23 cellular contexts compared by ENCODE assay signal in genomic region chr1:172601046-172601630, GRCh38. TPM values are rescaled to one million over a fixed set of nuclear protein-coding genes. Genes with fewer than 3 reads are reported as not detected.
A peak's percentile ranks its signal among the peaks of the same experiment; 100 is the strongest.
DNase-seq lines count a peak whose midpoint lies in the region; TF ChIP-seq lines count a peak whose summit lies in the region.
"Had no signal": no experiment of that assay in that cellular context is flagged by ENCODE, and none has a peak within 500 bp of the region (broad histone marks: within the 10 kb centered on the region; RNA-seq: fewer than 3 reads in every experiment).

No MANE protein-coding gene starts in this region.

- peaks cover 0 to 28% of the 10 kb centered on the region in 2 experiments; a peak in 1 of 3 replicates for H3K36me3 ChIP-seq in HEK293 (ENCODE audit: control insufficient read depth in 2 of 2, insufficient read depth in 1 of 2, low read length in 2 of 2)
- H3K36me3 ChIP-seq in WERI-Rb-1, result peaks cover 32% of the 10 kb centered on the region
- H3K36me3 ChIP-seq in trophoblast cell (ENCODE audit: control insufficient read depth in 1 of 2, insufficient read depth in 2 of 2, low read length in 2 of 2), result peaks cover 16 to 17% of the 10 kb centered on the region in 2 experiments
- H3K36me3 ChIP-seq in neural progenitor cell, result peaks cover 18% of the 10 kb centered on the region

- H3K4me2 ChIP-seq in trophoblast cell (ENCODE audit: low read length) (no peak overlapping the region), neural progenitor cell (no peak overlapping the region)
- H3K4me2 ChIP-seq: A549; BLaER1 treated with 17β-estradiol and CSF1 and Interleukin-3, amounts not matched to agents 10 nM and 100 nM; SK-N-SH had no signal

- POLR2A ChIA-PET in HEK293 (lab: Yijun Ruan, JAX), result no interaction called here

- H3K4me3 ChIP-seq in HEK293 (ENCODE audit: low read depth, low read length), result no peak overlapping the region
- no peak overlapping the region for H3K4me3 ChIP-seq in WERI-Rb-1 (ENCODE audit: low read depth, low read length)
- no peak overlapping the region for H3K4me3 ChIP-seq in trophoblast cell (ENCODE audit: low read depth, low read length)
- H3K4me3 ChIP-seq in neural progenitor cell, result no peak overlapping the region
- H3K4me3 ChIP-seq: A549; BLaER1 treated with 17β-estradiol and CSF1 and Interleukin-3, amounts not matched to agents 10 nM and 100 nM had no signal

- no peak overlapping the region for H4K12ac ChIP-seq in trophoblast cell (ENCODE audit: low read depth, low read length)

- H3K27ac ChIP-seq in HEK293 (ENCODE audit: extremely low read depth, low read depth, low read length) (no peak overlapping the region), WERI-Rb-1 (no peak overlapping the region), trophoblast cell (ENCODE audit: low read depth, low read length) (peak overlapping the region; percentile 11), neural progenitor cell (no peak overlapping the region)
- H3K27ac ChIP-seq: A549; BLaER1 treated with 17β-estradiol and CSF1 and Interleukin-3, amounts not matched to agents 10 nM and 100 nM had no signal

- H3K79me1 ChIP-seq in trophoblast cell (ENCODE audit: low read length), result no peaks in the 10 kb centered on the region

- no peak overlapping the region for H3K9ac ChIP-seq in trophoblast cell (ENCODE audit: low read length)
- H3K9ac ChIP-seq in neural progenitor cell, result no peak overlapping the region
- H3K9ac ChIP-seq: BLaER1 treated with 17β-estradiol and CSF1 and Interleukin-3, amounts not matched to agents 10 nM and 100 nM; SK-N-SH had no signal

- H2BK12ac ChIP-seq in trophoblast cell (ENCODE audit: low read length), result no peak overlapping the region

- no CpG with 5 or more reads among the region's 6 CpGs for WGBS in trophoblast cell (ENCODE audit: extremely low coverage, insufficient coverage, insufficient read length)

- H3K23ac ChIP-seq in trophoblast cell (ENCODE audit: low read length), result no peak overlapping the region

- no peaks in the 10 kb centered on the region for H3K4me1 Mint-ChIP-seq in neural progenitor cell

- H3K27me3 ChIP-seq in WERI-Rb-1 (ENCODE audit: insufficient read depth, low read depth, severe bottlenecking), result no peaks in the 10 kb centered on the region
- no peaks in the 10 kb centered on the region for H3K27me3 ChIP-seq in trophoblast cell (ENCODE audit: insufficient read depth, low read length)
- H3K27me3 ChIP-seq in neural progenitor cell, result no peaks in the 10 kb centered on the region
- H3K27me3 ChIP-seq: BLaER1 treated with 17β-estradiol and CSF1 and Interleukin-3, amounts not matched to agents 10 nM and 100 nM had no signal

- peaks cover 16% of the 10 kb centered on the region for H3K9me3 Mint-ChIP-seq in neural progenitor cell
- H3K9me3 Mint-ChIP-seq: CD8-positive, alpha-beta T cell had no signal

- H3K9me3 ChIP-seq in HEK293 (ENCODE audit: control insufficient read depth, insufficient read depth, low read depth, low read length), result no peaks in the 10 kb centered on the region
- peaks cover 3% of the 10 kb centered on the region for H3K9me3 ChIP-seq in WERI-Rb-1 (ENCODE audit: severe bottlenecking)
- peaks cover 5% of the 10 kb centered on the region for H3K9me3 ChIP-seq in trophoblast cell (ENCODE audit: insufficient read depth, low read depth, low read length)
- no peaks in the 10 kb centered on the region for H3K9me3 ChIP-seq in neural progenitor cell (ENCODE audit: low read depth)
- H3K9me3 ChIP-seq: A549, SK-N-SH had no signal

- no peak overlapping the region for H3K27ac Mint-ChIP-seq in neural progenitor cell
- H3K27ac Mint-ChIP-seq: CD8-positive, alpha-beta T cell had no signal

- H2AFZ ChIP-seq in trophoblast cell (ENCODE audit: insufficient read depth, low read length, poor library complexity), result no peak overlapping the region
- no peak overlapping the region for H2AFZ ChIP-seq in neural progenitor cell (replicated peaks)

- peaks cover 13% of the 10 kb centered on the region for H4K20me1 ChIP-seq in neural progenitor cell (ENCODE audit: low read depth)
- H4K20me1 ChIP-seq: BLaER1 treated with 17β-estradiol and CSF1 and Interleukin-3, amounts not matched to agents 10 nM and 100 nM had no signal

- H2BK5ac ChIP-seq in trophoblast cell (ENCODE audit: low read depth, low read length, poor library complexity), result no peak overlapping the region

- H3K79me2 ChIP-seq in trophoblast cell (ENCODE audit: control insufficient read depth, insufficient read depth, low read length, poor library complexity), result no peaks in the 10 kb centered on the region
- peaks cover 14% of the 10 kb centered on the region for H3K79me2 ChIP-seq in neural progenitor cell (ENCODE audit: low read depth)

- TF ChIP-seq CTCF in HEK293 (tag by site-specific recombination; IDR thresholded peaks at IDR 0.05) (no peak), WERI-Rb-1 (IDR thresholded peaks at IDR 0.05; ENCODE audit: low read depth, low read length) (no peak), neural progenitor cell (IDR thresholded peaks at IDR 0.05) (no peak)

- no peaks in the 10 kb centered on the region for H3F3A ChIP-seq in neural progenitor cell (ENCODE audit: low read depth)

- peak; percentile 38 for DNase-seq in NCI-H82 (lab: John Stamatoyannopoulos, UW)
- DNase-seq in NCI-H82 treated with DMSO at 0.1 percent for 48 hours (lab: John Stamatoyannopoulos, UW; ENCODE audit: unreplicated experiment), result no peak
- peak; percentile 55 for DNase-seq in WERI-Rb-1
- DNase-seq in trophoblast cell, result peak; percentile 27
- no peak for DNase-seq in OCI-M2 (lab: John Stamatoyannopoulos, UW; ENCODE audit: unreplicated experiment)
- DNase-seq in neural progenitor cell (ENCODE audit: low spot score), result no peak
- DNase-seq in DMS 273 (lab: John Stamatoyannopoulos, UW; ENCODE audit: unreplicated experiment), result no peak
- DNase-seq: Calu3; CD8-positive, alpha-beta T cell; DMS53; EL; GOT3; MV-4-11; NCI-H2029; NCI-H446 treated with DMSO at 0.1 percent for 48 hours; NCI-H774; PC-3; RPMI8226; SHP77 treated with DMSO at 0.1 percent for 48 hours; SK-N-SH had no signal

- H3K27me3 Mint-ChIP-seq in neural progenitor cell (ENCODE audit: insufficient read depth, low read depth), result no peaks in the 10 kb centered on the region

- H4K8ac ChIP-seq in trophoblast cell (ENCODE audit: low read depth, low read length), result no peak overlapping the region

- CTCF ChIA-PET in HEK293 (lab: Yijun Ruan, JAX), result no interaction called here

- H3K4me3 Mint-ChIP-seq in neural progenitor cell, result no peak overlapping the region
- H3K4me3 Mint-ChIP-seq: CD8-positive, alpha-beta T cell had no signal

- no peak overlapping the region for H4K91ac ChIP-seq in trophoblast cell (ENCODE audit: low read depth, low read length)

- H3K18ac ChIP-seq in trophoblast cell (ENCODE audit: low read length), result no peak overlapping the region

- no peak overlapping the region for H2BK120ac ChIP-seq in trophoblast cell (ENCODE audit: insufficient read depth, low read length, poor library complexity)

- H3K14ac ChIP-seq in trophoblast cell (ENCODE audit: low read length), result no peak overlapping the region

- no peak overlapping the region for H2AK5ac ChIP-seq in trophoblast cell (ENCODE audit: low read length)

- H3K36me3 Mint-ChIP-seq in neural progenitor cell, result peaks cover 37% of the 10 kb centered on the region

- no peak overlapping the region for H3K4ac ChIP-seq in trophoblast cell (ENCODE audit: low read depth, low read length)

- 0 out of 2 replicates have a peak, but pooled peaks cover 2% of the 10 kb centered on the region for H3K4me1 ChIP-seq in HEK293 (ENCODE audit: control insufficient read depth, insufficient read depth, low read length)
- H3K4me1 ChIP-seq in trophoblast cell (ENCODE audit: control insufficient read depth in 1 of 2, insufficient read depth in 2 of 2, low read length in 2 of 2), result peaks cover 3 to 6% of the 10 kb centered on the region in 2 experiments
- H3K4me1 ChIP-seq in neural progenitor cell, result no peaks in the 10 kb centered on the region
- H3K4me1 ChIP-seq: A549; BLaER1 treated with 17β-estradiol and CSF1 and Interleukin-3, amounts not matched to agents 10 nM and 100 nM had no signal

TF ChIP-seq in HEK293, 187 proteins besides CTCF, POLR2A, EP300 and RAD21:
- TF ChIP-seq SCRT2 (tag by site-specific recombination; IDR thresholded peaks at IDR 0.05), result peak; percentile 28; the same call in 1 of the 2 replicates
- TF ChIP-seq ZNF561 (tag by site-specific recombination; IDR thresholded peaks at IDR 0.05; ENCODE audit: borderline replicate concordance), result no peak

RNA-seq across cellular contexts. Expression of gene FASLG, which starts 57.8 kb away (rescaled TPM):
- 0.31 and 0.37 TPM in 2 replicates for polyA plus RNA-seq in trophoblast cell (2013)
- total RNA-seq in neural progenitor cell (ENCODE audit: low replicate concordance), result not detected in 2 replicates
- total RNA-seq: Calu3 had no signal
- polyA plus RNA-seq: A549, SK-N-SH had no signal

Comparison
In these comparisons a context has a peak if more than half of its experiments do, and no peak if none do; other contexts are left out.
1. DNase-seq: peak in NCI-H82 (single experiment), WERI-Rb-1 (single experiment) and trophoblast cell (2 of 2); none in NCI-H82 treated with DMSO at 0.1 percent for 48 hours (single experiment), OCI-M2 (single experiment), neural progenitor cell (single experiment) and DMS 273 (single experiment).